Comparison of ENCODE assay signal across 8 cellular contexts in the genomic region with DNA sequence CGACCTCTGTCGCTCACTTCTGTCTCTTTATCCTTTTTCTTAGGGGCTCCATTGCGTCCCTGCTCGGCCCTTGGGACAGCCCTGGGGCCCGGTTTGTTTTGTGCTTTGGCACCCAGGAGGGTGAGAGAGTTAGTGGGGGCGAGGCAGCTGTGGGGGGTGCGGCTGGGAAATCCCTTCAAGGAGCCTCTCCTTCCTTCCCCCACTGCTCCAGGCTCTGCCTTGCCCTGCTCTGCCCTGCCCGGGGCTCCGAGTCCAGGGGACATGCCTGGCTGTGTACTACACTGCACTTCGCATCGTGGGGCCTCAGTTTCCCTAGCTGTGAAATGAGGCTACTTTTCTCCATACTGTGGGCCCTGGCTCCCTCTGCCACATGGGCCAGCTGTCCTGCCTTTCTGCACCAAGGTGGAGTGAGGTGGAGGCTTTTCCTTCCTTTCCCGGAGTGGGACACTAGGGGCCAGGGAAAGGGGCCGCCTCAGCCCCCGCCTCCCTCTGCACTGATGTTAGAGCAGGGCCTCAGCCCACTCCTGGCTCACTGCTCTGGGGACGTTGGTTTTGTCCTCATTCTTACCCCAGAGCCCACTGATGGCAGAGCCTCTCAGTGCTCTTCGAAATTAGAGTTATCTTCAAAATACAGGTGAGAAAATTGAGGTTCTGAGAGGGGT. TPM values are rescaled to one million over a fixed set of nuclear protein-coding genes. Genes with fewer than 3 reads are reported as not detected.
DNase-seq lines count a peak whose midpoint lies in the region; ATAC-seq and TF ChIP-seq lines count a peak whose summit lies in the region.

No MANE protein-coding gene starts in this region.

- ATAC-seq in aorta (ENCODE audit: low FRiP score) (no peak), GM18870 (IDR thresholded peaks at IDR 0.05; ENCODE audit: unreplicated experiment) (no peak), GM19397 (IDR thresholded peaks at IDR 0.05; ENCODE audit: unreplicated experiment) (no peak)

- DNase-seq in stimulated activated CD4-positive, alpha-beta T cell treated with anti-CD3 and anti-CD28 coated beads, Interleukin-15, amount 100 ng/mL, for 24 hours, result peak; percentile 22
- DNase-seq in stimulated activated CD4-positive, alpha-beta T cell treated with anti-CD3 and anti-CD28 coated beads, Interleukin-4, amount 100 ng/mL, for 4 hours, result no peak
- DNase-seq in cardiac fibroblast (ENCODE audit: low read depth in 2 of 2) (peak in 1 of 2 donors; percentile 22), aorta (peak in 1 of 2 donors; percentile 74), DMS 273 treated with DMSO at 0.1 percent for 48 hours (lab: John Stamatoyannopoulos, UW) (no peak)

- H3K27me3 ChIP-seq in mononuclear cell (ENCODE audit: insufficient read depth, low read length) (no peaks in the 10 kb centered on the region), aorta (ENCODE audit: control insufficient read depth in 1 of 2, insufficient read depth in 2 of 2, low read length in 1 of 2) (no peaks in the 10 kb centered on the region)

- H3K4me3 ChIP-seq in cardiac fibroblast (replicated peaks in 1 of 2; ENCODE audit: low read depth in 2 of 2, low read length in 2 of 2) (peak overlapping the region; percentile 84 to 89), mononuclear cell (ENCODE audit: low read length) (peak overlapping the region; percentile 53), aorta (ENCODE audit: low read length in 2 of 2) (peak overlapping the region; percentile 91 to 94)

- H3K36me3 ChIP-seq in aorta (ENCODE audit: control insufficient read depth in 1 of 2, insufficient read depth in 2 of 2, low read length in 1 of 2), result no peaks in the 10 kb centered on the region

- no peak overlapping the region for H3K27ac ChIP-seq in aorta (ENCODE audit: low read depth in 1 of 2, low read length in 2 of 2)

- no peaks in the 10 kb centered on the region for H3K9me3 ChIP-seq in mononuclear cell (ENCODE audit: low read depth, low read length)
- H3K9me3 ChIP-seq in aorta (ENCODE audit: control insufficient read depth, low read length), result no peaks in the 10 kb centered on the region

- intact Hi-C loops in aorta (cut with DNase I), result no loop called here

- no peak for TF ChIP-seq CTCF in cardiac fibroblast (IDR thresholded peaks at IDR 0.05; ENCODE audit: low read depth, low read length)

- 18 to 22% methylated on average over 16 of the region's 16 CpGs for WGBS in aorta, 2 donors

- H3K4me1 ChIP-seq in mononuclear cell (ENCODE audit: insufficient read depth, low read length), result peaks cover 18% of the 10 kb centered on the region
- no peaks in the 10 kb centered on the region for H3K4me1 ChIP-seq in aorta (ENCODE audit: control insufficient read depth in 1 of 2, insufficient read depth in 2 of 2, low read length in 2 of 2)

RNA-seq across cellular contexts. Expression of a gene that starts 1.0 kb away (rescaled TPM):
- total RNA-seq in mononuclear cell (8.6 TPM), aorta (10 to 100 TPM; 14.1 to 18.9 TPM)
- 10 to 100 TPM in 1 of 2 donors, 1 to 10 TPM in 1; 4.0 to 12.7 TPM for polyA plus RNA-seq in aorta

RNA-seq across cellular contexts. Expression of a gene that starts 32.1 kb away (rescaled TPM):
- total RNA-seq in mononuclear cell (122 TPM), aorta (100 to 1,000 TPM; 250 to 299 TPM)
- polyA plus RNA-seq in aorta, result 100 to 1,000 TPM in 1 of 2 donors, 10 to 100 TPM in 1; 87.5 to 355 TPM

RNA-seq across cellular contexts. Expression of a gene that starts 34.0 kb away (rescaled TPM):
- 5.9 TPM for total RNA-seq in mononuclear cell
- total RNA-seq in aorta, result 10 to 100 TPM; 11.1 to 13.1 TPM
- polyA plus RNA-seq in aorta, result 1 to 10 TPM; 2.4 to 7.5 TPM

RNA-seq across cellular contexts. Expression of a gene that starts 42.8 kb away (rescaled TPM):
- total RNA-seq in mononuclear cell (97.9 TPM), aorta (100 to 1,000 TPM in 1 of 2 donors, 10 to 100 TPM in 1; 91.5 to 114 TPM)
- 10 to 100 TPM; 33.0 to 40.4 TPM for polyA plus RNA-seq in aorta
